In the genomic region with DNA sequence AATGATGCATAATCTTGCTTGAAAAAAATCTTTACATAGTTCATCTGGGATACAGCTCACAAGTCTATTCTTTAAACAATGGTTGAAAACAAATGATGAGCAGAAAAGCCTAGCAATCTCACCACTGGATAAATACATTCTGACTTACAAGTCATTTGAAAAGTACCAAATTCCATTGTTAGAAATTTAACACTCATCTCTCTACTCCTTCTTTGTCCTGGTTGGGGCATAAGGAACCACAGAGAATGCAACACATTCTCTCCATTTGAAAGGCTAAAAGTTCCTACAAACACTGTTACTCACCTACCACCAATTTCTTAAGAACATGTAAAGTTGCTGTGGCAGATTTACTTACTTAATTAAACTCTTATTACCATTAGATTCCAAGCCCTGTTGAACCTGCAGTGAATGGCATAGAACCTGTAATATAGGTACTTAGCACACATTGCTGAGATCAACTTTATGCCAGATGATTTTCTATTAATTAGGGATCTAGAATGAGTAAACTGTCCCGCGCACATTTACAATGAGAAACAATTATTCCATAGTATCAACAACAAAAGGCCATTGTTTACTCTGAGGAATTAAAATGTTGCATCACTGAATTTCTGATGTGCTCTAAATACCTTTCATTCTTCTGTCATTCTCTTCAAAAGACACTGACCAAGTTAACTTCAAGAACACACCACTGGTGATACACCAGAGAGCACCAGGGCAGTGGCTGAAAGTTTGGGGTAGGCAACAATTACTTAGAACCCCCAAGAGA, we compare ENCODE assay signal across 22 cellular contexts.
DNase-seq lines count a peak whose midpoint lies in the region; ATAC-seq and TF ChIP-seq lines count a peak whose summit lies in the region.
"Had no signal": no experiment of that assay in that cellular context is flagged by ENCODE, and none has a peak within 500 bp of the region (broad histone marks: within the 10 kb centered on the region; RNA-seq: fewer than 3 reads in every experiment).

No MANE protein-coding gene starts in this region.

- no peak for ATAC-seq in activated naive CD8-positive, alpha-beta T cell treated with anti-CD3 and anti-CD28 coated beads, Interleukin-2, amount 50 U/mL, for 24 hours
- ATAC-seq in activated T-helper 17 cell treated with anti-CD3 and anti-CD28 coated beads, Interleukin-2, amount 50 U/mL, for 72 hours (replicated peaks) = peak; percentile 53
- ATAC-seq: psoas muscle, Right ventricle myocardium inferior had no signal

- H3K4me1 Mint-ChIP-seq in activated naive CD8-positive, alpha-beta T cell treated with anti-CD3 and anti-CD28 coated beads, Interleukin-2, amount 50 U/mL, for 24 hours = no peaks in the 10 kb centered on the region
- H3K4me1 Mint-ChIP-seq in activated naive CD8-positive, alpha-beta T cell treated with anti-CD3 and anti-CD28 coated beads for 36 hours = no peaks in the 10 kb centered on the region
- no peaks in the 10 kb centered on the region for H3K4me1 Mint-ChIP-seq in activated T-helper 17 cell treated with anti-CD3 and anti-CD28 coated beads, Interleukin-2, amount 50 U/mL, for 72 hours
- H3K4me1 Mint-ChIP-seq in activated T-helper 1 cell treated with anti-CD3 and anti-CD28 coated beads, Interleukin-12 subunit alpha, Interleukin-12 subunit beta, Interleukin-2, Interleukin-4 antibody, amounts not matched to agents 30 ng/mL and 10 ng/mL and 1 ng/mL, durations not matched to agents 14 hours and 24 hours and 36 hours (ENCODE audit: low read depth) = no peaks in the 10 kb centered on the region
- H3K4me1 Mint-ChIP-seq: nephron had no signal

- TF ChIP-seq EP300 in suprapubic skin (IDR thresholded peaks at IDR 0.05) = no peak

- no peaks in the 10 kb centered on the region for H3K27me3 Mint-ChIP-seq in activated naive CD8-positive, alpha-beta T cell treated with anti-CD3 and anti-CD28 coated beads, Interleukin-2, amount 50 U/mL, for 24 hours
- no peaks in the 10 kb centered on the region for H3K27me3 Mint-ChIP-seq in activated naive CD8-positive, alpha-beta T cell treated with anti-CD3 and anti-CD28 coated beads for 36 hours
- H3K27me3 Mint-ChIP-seq in activated T-helper 17 cell treated with anti-CD3 and anti-CD28 coated beads, Interleukin-2, amount 50 U/mL, for 72 hours = no peaks in the 10 kb centered on the region
- peaks cover 24% of the 10 kb centered on the region for H3K27me3 Mint-ChIP-seq in activated T-helper 1 cell treated with anti-CD3 and anti-CD28 coated beads, Interleukin-12 subunit alpha, Interleukin-12 subunit beta, Interleukin-2, Interleukin-4 antibody, amounts not matched to agents 30 ng/mL and 10 ng/mL and 1 ng/mL, durations not matched to agents 14 hours and 24 hours and 36 hours (ENCODE audit: insufficient read depth)

- no peaks in the 10 kb centered on the region for H3K9me3 Mint-ChIP-seq in activated naive CD8-positive, alpha-beta T cell treated with anti-CD3 and anti-CD28 coated beads, Interleukin-2, amount 50 U/mL, for 24 hours
- H3K9me3 Mint-ChIP-seq in activated naive CD8-positive, alpha-beta T cell treated with anti-CD3 and anti-CD28 coated beads for 36 hours = no peaks in the 10 kb centered on the region
- H3K9me3 Mint-ChIP-seq in activated T-helper 17 cell treated with anti-CD3 and anti-CD28 coated beads, Interleukin-2, amount 50 U/mL, for 72 hours = no peaks in the 10 kb centered on the region
- no peaks in the 10 kb centered on the region for H3K9me3 Mint-ChIP-seq in activated T-helper 1 cell treated with anti-CD3 and anti-CD28 coated beads, Interleukin-12 subunit alpha, Interleukin-12 subunit beta, Interleukin-2, Interleukin-4 antibody, amounts not matched to agents 30 ng/mL and 10 ng/mL and 1 ng/mL, durations not matched to agents 14 hours and 24 hours and 36 hours
- H3K9me3 Mint-ChIP-seq: activated CD4-positive, alpha-beta memory T cell treated with anti-CD3 and anti-CD28 coated beads for 36 hours; activated naive CD4-positive, alpha-beta T cell treated with anti-CD3 and anti-CD28 coated beads, Interleukin-2, amount 50 U/mL, for 72 hours; nephron had no signal

- H3K4me1 ChIP-seq in suprapubic skin = no peaks in the 10 kb centered on the region

- H3K36me3 Mint-ChIP-seq in activated naive CD8-positive, alpha-beta T cell treated with anti-CD3 and anti-CD28 coated beads, Interleukin-2, amount 50 U/mL, for 24 hours (ENCODE audit: low read depth) = no peaks in the 10 kb centered on the region
- H3K36me3 Mint-ChIP-seq in activated naive CD8-positive, alpha-beta T cell treated with anti-CD3 and anti-CD28 coated beads for 36 hours = no peaks in the 10 kb centered on the region
- H3K36me3 Mint-ChIP-seq in activated T-helper 17 cell treated with anti-CD3 and anti-CD28 coated beads, Interleukin-2, amount 50 U/mL, for 72 hours (ENCODE audit: low read depth) = no peaks in the 10 kb centered on the region
- H3K36me3 Mint-ChIP-seq in activated T-helper 1 cell treated with anti-CD3 and anti-CD28 coated beads, Interleukin-12 subunit alpha, Interleukin-12 subunit beta, Interleukin-2, Interleukin-4 antibody, amounts not matched to agents 30 ng/mL and 10 ng/mL and 1 ng/mL, durations not matched to agents 14 hours and 24 hours and 36 hours (ENCODE audit: low read depth) = no peaks in the 10 kb centered on the region
- H3K36me3 Mint-ChIP-seq: activated CD4-positive, alpha-beta memory T cell treated with anti-CD3 and anti-CD28 coated beads for 36 hours; activated naive CD4-positive, alpha-beta T cell treated with anti-CD3 and anti-CD28 coated beads, Interleukin-2, amount 50 U/mL, for 72 hours had no signal

- no peak for DNase-seq in activated naive CD8-positive, alpha-beta T cell treated with anti-CD3 and anti-CD28 coated beads, Interleukin-2, amount 50 U/mL, for 24 hours
- DNase-seq in activated naive CD8-positive, alpha-beta T cell treated with anti-CD3 and anti-CD28 coated beads for 36 hours = no peak
- DNase-seq in globus pallidus (ENCODE audit: low spot score) (peak; percentile 75), suprapubic skin (ENCODE audit: low spot score in 2 of 2) (no peak), germinal center (ENCODE audit: low spot score) (no peak)
- DNase-seq in activated T-helper 1 cell treated with anti-CD3 and anti-CD28 coated beads, Interleukin-12 subunit alpha, Interleukin-12 subunit beta, Interleukin-2, Interleukin-4 antibody, amounts not matched to agents 30 ng/mL and 10 ng/mL and 1 ng/mL, durations not matched to agents 14 hours and 24 hours and 36 hours (ENCODE audit: low spot score) = no peak
- DNase-seq: activated CD4-positive, alpha-beta memory T cell treated with anti-CD3 and anti-CD28 coated beads for 36 hours; GF-D8; KG1; mesenchymal stem cell; NCI-H1092; NCI-H2107; NCI-H524; psoas muscle; stimulated activated CD4-positive, alpha-beta T cell treated with anti-CD3 and anti-CD28 coated beads, Interleukin-4, amount 100 ng/mL, for 24 hours had no signal

- intact Hi-C loops in activated T-helper 1 cell treated with anti-CD3 and anti-CD28 coated beads, Interleukin-12 subunit alpha, Interleukin-12 subunit beta, Interleukin-2, Interleukin-4 antibody, amounts not matched to agents 30 ng/mL and 10 ng/mL and 1 ng/mL, durations not matched to agents 14 hours and 24 hours and 36 hours (cut with micrococcal nuclease) = no loop called here

- H3K4me3 Mint-ChIP-seq in activated naive CD8-positive, alpha-beta T cell treated with anti-CD3 and anti-CD28 coated beads, Interleukin-2, amount 50 U/mL, for 24 hours = no peak overlapping the region
- H3K4me3 Mint-ChIP-seq in activated naive CD8-positive, alpha-beta T cell treated with anti-CD3 and anti-CD28 coated beads for 36 hours = no peak overlapping the region
- H3K4me3 Mint-ChIP-seq in activated T-helper 17 cell treated with anti-CD3 and anti-CD28 coated beads, Interleukin-2, amount 50 U/mL, for 72 hours = no peak overlapping the region
- H3K4me3 Mint-ChIP-seq in activated T-helper 1 cell treated with anti-CD3 and anti-CD28 coated beads, Interleukin-12 subunit alpha, Interleukin-12 subunit beta, Interleukin-2, Interleukin-4 antibody, amounts not matched to agents 30 ng/mL and 10 ng/mL and 1 ng/mL, durations not matched to agents 14 hours and 24 hours and 36 hours = no peak overlapping the region
- H3K4me3 Mint-ChIP-seq: activated CD4-positive, alpha-beta memory T cell treated with anti-CD3 and anti-CD28 coated beads for 36 hours; nephron had no signal

- TF ChIP-seq CTCF in suprapubic skin (IDR thresholded peaks at IDR 0.05) = no peak

- no peaks in the 10 kb centered on the region for H3K27me3 ChIP-seq in suprapubic skin

- WGBS in suprapubic skin = 39% methylated on average over 2 of the region's 2 CpGs

- no peak overlapping the region for H3K4me3 ChIP-seq in suprapubic skin
- H3K4me3 ChIP-seq: psoas muscle, smooth muscle cell had no signal

- no peak for TF ChIP-seq POLR2A in suprapubic skin (IDR thresholded peaks at IDR 0.05)

- H3K9me3 ChIP-seq in suprapubic skin = no peaks in the 10 kb centered on the region
- H3K9me3 ChIP-seq: psoas muscle had no signal

- H3K27ac ChIP-seq in temporal lobe (ENCODE audit: low read depth, low read length) (peak overlapping the region; percentile 77), suprapubic skin (no peak overlapping the region)
- H3K27ac ChIP-seq: HL-60, psoas muscle had no signal

- H3K27ac Mint-ChIP-seq in activated naive CD8-positive, alpha-beta T cell treated with anti-CD3 and anti-CD28 coated beads, Interleukin-2, amount 50 U/mL, for 24 hours = peak overlapping the region; percentile 12
- H3K27ac Mint-ChIP-seq in activated naive CD8-positive, alpha-beta T cell treated with anti-CD3 and anti-CD28 coated beads for 36 hours = no peak overlapping the region
- H3K27ac Mint-ChIP-seq in activated T-helper 17 cell treated with anti-CD3 and anti-CD28 coated beads, Interleukin-2, amount 50 U/mL, for 72 hours = no peak overlapping the region
- no peak overlapping the region for H3K27ac Mint-ChIP-seq in activated T-helper 1 cell treated with anti-CD3 and anti-CD28 coated beads, Interleukin-12 subunit alpha, Interleukin-12 subunit beta, Interleukin-2, Interleukin-4 antibody, amounts not matched to agents 30 ng/mL and 10 ng/mL and 1 ng/mL, durations not matched to agents 14 hours and 24 hours and 36 hours
- H3K27ac Mint-ChIP-seq: activated CD4-positive, alpha-beta memory T cell treated with anti-CD3 and anti-CD28 coated beads for 36 hours; activated naive CD4-positive, alpha-beta T cell treated with anti-CD3 and anti-CD28 coated beads, Interleukin-2, amount 50 U/mL, for 72 hours; nephron had no signal

- H3K36me3 ChIP-seq in suprapubic skin = no peaks in the 10 kb centered on the region
